In the genomic region with DNA sequence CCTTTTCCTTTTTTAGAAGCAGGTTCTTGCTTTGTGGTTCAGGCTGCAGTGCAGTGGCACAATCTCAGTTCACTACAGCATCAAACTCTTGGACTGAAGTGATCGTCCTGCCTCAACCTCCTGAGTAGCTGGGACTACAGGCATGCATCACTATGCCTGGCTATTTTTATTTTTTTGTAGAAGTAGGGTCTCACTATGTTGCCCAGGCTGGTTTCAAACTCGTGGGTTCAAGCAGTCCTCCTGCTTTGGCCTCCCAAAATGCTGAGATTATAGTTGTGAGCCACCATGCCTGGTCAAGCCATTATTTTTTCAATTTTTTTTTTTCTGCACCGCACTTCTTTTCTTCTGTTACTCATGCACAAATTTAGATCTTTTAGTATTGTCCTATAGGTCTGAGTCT, we compare ENCODE assay signal across 25 cellular contexts.
"Had no signal": no experiment of that assay in that cellular context is flagged by ENCODE, and none has a peak within 500 bp of the region (broad histone marks: within the 10 kb centered on the region; RNA-seq: fewer than 3 reads in every experiment).

No MANE protein-coding gene starts in this region.

- H3K9me3 ChIP-seq: left lung, lower lobe of right lung, pancreas, prostate gland, spleen, transverse colon, upper lobe of left lung, vagina had no signal

- ATAC-seq: left colon; left lung; lower lobe of right lung; naive thymus-derived CD8-positive, alpha-beta T cell; pancreas; right cardiac atrium; sciatic nerve; stimulated activated effector memory CD8-positive, alpha-beta T cell treated with anti-CD3 and anti-CD28 coated beads, Interleukin-12 subunit alpha, Interleukin-12 subunit beta, amount 100 ng/mL, for 72 hours had no signal

- H3K27me3 ChIP-seq: left lung, pancreas, spleen, transverse colon, upper lobe of left lung, vagina had no signal

- H3K4me1 ChIP-seq: lower lobe of right lung, pancreas, prostate gland, transverse colon, upper lobe of left lung had no signal

- H3K4me3 ChIP-seq: left lung, lower lobe of right lung, pancreas, prostate gland, skin epidermis, spleen, transverse colon, upper lobe of left lung, vagina had no signal

- FAIRE-seq: islet of Langerhans, pancreas had no signal

- H3K27ac ChIP-seq: left lung, lower lobe of right lung, pancreas, prostate gland, skin epidermis, spleen, transverse colon, upper lobe of left lung, vagina had no signal

- H3K36me3 ChIP-seq: left lung, lower lobe of right lung, pancreas, prostate gland, spleen, transverse colon, upper lobe of left lung, vagina had no signal

- DNase-seq: hippocampal formation; kidney; left colon; left lung; lower lobe of right lung; mammary epithelial cell; mesenchymal stem cell; naive thymus-derived CD8-positive, alpha-beta T cell; nucleus accumbens; pancreas; posterior cingulate gyrus; retina; right cardiac atrium; spleen; stimulated activated CD4-positive, alpha-beta T cell treated with anti-CD3 and anti-CD28 coated beads, Interleukin-4, amount 100 ng/mL, for 24 hours; stimulated activated naive CD4-positive, alpha-beta T cell; substantia nigra; transverse colon; upper lobe of left lung had no signal
